8 cellular contexts compared by ENCODE assay signal in genomic region chr3:30286007-30286669, GRCh38.
DNase-seq lines count a peak whose midpoint lies in the region; ATAC-seq, FAIRE-seq and TF ChIP-seq lines count a peak whose summit lies in the region.

No MANE protein-coding gene starts in this region.

- ATAC-seq in HG02798 (IDR thresholded peaks at IDR 0.05; ENCODE audit: poor library complexity, unreplicated experiment) (no peak), GM21529 (IDR thresholded peaks at IDR 0.05; ENCODE audit: unreplicated experiment) (no peak)

- in situ Hi-C loops in Caki2 (cut with HindIII; ENCODE audit: low pct_unique_long_range_greater_than_20kb, low sequenced_read_pairs): no loop called here
- in situ Hi-C loops in brain microvascular endothelial cell (cut with HindIII; ENCODE audit: low pct_ligation_motif_present, low sequenced_read_pairs): no loop called here

- peak; percentile 30 to 33 for TF ChIP-seq RAD21 in liver (IDR thresholded peaks at IDR 0.05)

- no peak overlapping the region for H3K4me3 ChIP-seq in brain microvascular endothelial cell (ENCODE audit: low read depth, low read length)
- H3K4me3 ChIP-seq in liver (ENCODE audit: low read depth in 1 of 3, low read length in 3 of 3): no peak overlapping the region

- no peak overlapping the region for H3K9ac ChIP-seq in liver (ENCODE audit: low read depth in 1 of 2, low read length in 2 of 2)

- H3K27me3 ChIP-seq in brain microvascular endothelial cell (replicated peaks) (no peaks in the 10 kb centered on the region), liver (ENCODE audit: control insufficient read depth in 4 of 4, insufficient read depth in 4 of 4, low read length in 3 of 4) (no peaks in the 10 kb centered on the region)

- H3K27ac ChIP-seq in brain microvascular endothelial cell (peak overlapping the region; percentile 66), liver (ENCODE audit: low read depth in 1 of 2, low read length in 2 of 2) (peak overlapping the region; percentile 1 to 9)

- FAIRE-seq in urothelium cell line (lab: Jason Lieb, UNC): peak; percentile 95

- H3K9me3 ChIP-seq in liver (ENCODE audit: control insufficient read depth in 4 of 4, low read length in 3 of 4): no peaks in the 10 kb centered on the region

- peaks cover 0 to 7% (median 2%) of the 10 kb centered on the region in 4 donors for H3K4me1 ChIP-seq in liver (ENCODE audit: control insufficient read depth in 4 of 4, insufficient read depth in 4 of 4, low read length in 3 of 4)

- TF ChIP-seq CTCF in brain microvascular endothelial cell (IDR thresholded peaks at IDR 0.05; ENCODE audit: low read depth, low read length, missing control alignments) (no peak), liver (IDR thresholded peaks at IDR 0.05; ENCODE audit: low read depth, low read length, missing input control) (no peak)

- 10% methylated on average over 1 of the region's 1 CpG for WGBS in liver

- H3K36me3 ChIP-seq in brain microvascular endothelial cell (replicated peaks) (no peaks in the 10 kb centered on the region), liver (ENCODE audit: control insufficient read depth in 4 of 4, insufficient read depth in 3 of 4, low read depth in 1 of 4, low read length in 3 of 4) (no peaks in the 10 kb centered on the region)

- DNase-seq in Caki2 (ENCODE audit: low read depth) (peak; percentile 35), NCI-H1092 treated with DMSO at 0.1 percent for 48 hours (lab: John Stamatoyannopoulos, UW) (peak; percentile 79), brain microvascular endothelial cell (peak; percentile 95), urothelium cell line (ENCODE audit: low spot score) (peak; percentile 83)
- DNase-seq in effector CD4-positive, alpha-beta T cell: no peak

TF ChIP-seq in liver, 16 proteins besides CTCF, POLR2A, EP300 and RAD21:
- TF ChIP-seq HNF4A (conservative IDR thresholded peaks at IDR 0.05) (peak in 1 of 2 donors; percentile 23), ATF3 (IDR thresholded peaks at IDR 0.05) (no peak), FOXA1 (IDR thresholded peaks at IDR 0.05) (no peak), TAF1 (conservative IDR thresholded peaks at IDR 0.05) (no peak), ZBTB33 (IDR thresholded peaks at IDR 0.05) (no peak), JUND (IDR thresholded peaks at IDR 0.05) (peak in 1 of 2 donors; percentile 75), GABPA (IDR thresholded peaks at IDR 0.05 in 1 of 2, conservative IDR thresholded peaks at IDR 0.05 in 1 of 2) (no peak), REST (IDR thresholded peaks at IDR 0.05) (no peak), EGR1 (IDR thresholded peaks at IDR 0.05; ENCODE audit: low read depth in 2 of 2) (peak in 1 of 2 donors; percentile 19), YY1 (IDR thresholded peaks at IDR 0.05) (peak; percentile 37), MAX (IDR thresholded peaks at IDR 0.05) (peak; percentile 60)
